Comparison of ENCODE assay signal across 11 cellular contexts in the genomic region with DNA sequence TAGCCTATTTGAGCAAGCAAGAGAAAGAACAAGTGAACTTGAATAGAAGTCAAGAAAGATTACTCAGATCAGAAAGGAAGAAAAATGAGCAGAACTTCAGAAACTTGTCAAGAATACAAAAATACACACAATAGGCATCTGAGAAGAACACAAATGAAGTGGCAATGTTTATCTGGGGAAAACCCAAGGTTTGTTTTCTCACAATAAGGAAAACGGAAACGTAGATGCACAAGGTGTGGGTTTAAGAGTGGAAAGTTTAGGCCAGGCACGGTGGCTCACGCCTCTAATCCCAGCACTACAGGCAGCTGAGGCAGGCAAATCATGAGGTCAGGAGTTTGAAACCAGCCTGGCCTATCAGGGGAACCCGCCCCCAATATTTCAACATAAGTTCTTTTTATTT.
DNase-seq lines count a peak whose midpoint lies in the region; ATAC-seq and TF ChIP-seq lines count a peak whose summit lies in the region.
"Had no signal": no experiment of that assay in that cellular context is flagged by ENCODE, and none has a peak within 500 bp of the region (broad histone marks: within the 10 kb centered on the region; RNA-seq: fewer than 3 reads in every experiment).

No MANE protein-coding gene starts in this region.

- 89% methylated on average over 5 of the region's 5 CpGs for WGBS in right cardiac atrium

- no peaks in the 10 kb centered on the region for H3K9me3 ChIP-seq in right cardiac atrium (ENCODE audit: control insufficient read depth, low read length)
- H3K9me3 ChIP-seq: prostate gland, thoracic aorta had no signal

- no peak overlapping the region for H3K4me3 ChIP-seq in right cardiac atrium (ENCODE audit: low read length)
- H3K4me3 ChIP-seq: prostate gland, thoracic aorta had no signal

- TF ChIP-seq CTCF in VCaP (conservative IDR thresholded peaks at IDR 0.05): no peak

- intact Hi-C loops in right cardiac atrium (cut with DNase I): no loop called here

- no peaks in the 10 kb centered on the region for H3K4me1 ChIP-seq in right cardiac atrium (ENCODE audit: control insufficient read depth, insufficient read depth, low read length)
- H3K4me1 ChIP-seq: prostate gland had no signal

- H3K27ac ChIP-seq in VCaP (peak overlapping the region; percentile 93; the same call in 1 of the 2 replicates), right cardiac atrium (ENCODE audit: low read length) (no peak overlapping the region)
- H3K27ac ChIP-seq: prostate gland, thoracic aorta had no signal

- ATAC-seq in GM18870 (IDR thresholded peaks at IDR 0.05; ENCODE audit: unreplicated experiment) (peak; percentile 95), GM21423 (IDR thresholded peaks at IDR 0.05; ENCODE audit: unreplicated experiment) (peak; percentile 82), HG03045 (IDR thresholded peaks at IDR 0.05; ENCODE audit: unreplicated experiment) (peak; percentile 98), right cardiac atrium (no peak)

- DNase-seq in right cardiac atrium: no peak
- DNase-seq in NCI-H82 treated with DMSO at 0.1 percent for 48 hours (lab: John Stamatoyannopoulos, UW; ENCODE audit: unreplicated experiment): no peak
- no peak for DNase-seq in C1 segment of cervical spinal cord (lab: John Stamatoyannopoulos, UW)
- DNase-seq: activated effector memory CD4-positive, alpha-beta T cell treated with Interleukin-2 at 50 U/mL for 16 hours; NCI-H1436 treated with DMSO at 0.1 percent for 48 hours had no signal

- no peaks in the 10 kb centered on the region for H3K27me3 ChIP-seq in right cardiac atrium (ENCODE audit: control insufficient read depth, insufficient read depth)

Comparison
In these comparisons a context has a peak if more than half of its experiments do, and no peak if none do; other contexts are left out.
1. ATAC-seq: peak in GM18870 (single experiment), GM21423 (single experiment) and HG03045 (single experiment); none in right cardiac atrium (0 of 2).